ENCODE assay signal across 1 cellular context in genomic region chr20:47165376-47165865, GRCh38.
TF ChIP-seq lines count a peak whose summit lies in the region.

No MANE protein-coding gene starts in this region.

TF ChIP-seq in HepG2, 621 proteins besides CTCF, POLR2A, EP300 and RAD21 (continued from another document and continues in another):
- TF ChIP-seq ZNF407 (CRISPR knock-in tag; IDR thresholded peaks at IDR 0.05; ENCODE audit: not compliant biosample characterization), result no peak
- no peak for TF ChIP-seq STAT5B (CRISPR knock-in tag; IDR thresholded peaks at IDR 0.05)
- TF ChIP-seq ONECUT2 (CRISPR knock-in tag; IDR thresholded peaks at IDR 0.05), result no peak
- TF ChIP-seq RFX5 (IDR thresholded peaks at IDR 0.05; ENCODE audit: low read depth, low read length), result no peak
- TF ChIP-seq ZSCAN20 (CRISPR knock-in tag; IDR thresholded peaks at IDR 0.05; ENCODE audit: borderline replicate concordance), result no peak
- peak; percentile 98 for TF ChIP-seq HNF4A (CRISPR knock-in tag; IDR thresholded peaks at IDR 0.05)
- no peak for TF ChIP-seq ZNF672 (CRISPR knock-in tag; IDR thresholded peaks at IDR 0.05)
- TF ChIP-seq GLI4 (CRISPR knock-in tag; IDR thresholded peaks at IDR 0.05; ENCODE audit: borderline replicate concordance), result no peak
- no peak for TF ChIP-seq BRD4 (CRISPR knock-in tag; IDR thresholded peaks at IDR 0.05)
- 0 out of 2 replicates have a peak, but pooled peaks have one; percentile 26 for TF ChIP-seq SOX13 (IDR thresholded peaks at IDR 0.05)
- TF ChIP-seq SOX13 (CRISPR knock-in tag; conservative IDR thresholded peaks at IDR 0.05 in 1 of 2, IDR thresholded peaks at IDR 0.05 in 1 of 2), result peak in 1 of 2 experiments; percentile 60; a peak in 1 of 4 replicates
- TF ChIP-seq MIER2 (CRISPR knock-in tag; IDR thresholded peaks at IDR 0.05), result peak; percentile 79
- TF ChIP-seq MXD4 (CRISPR knock-in tag; IDR thresholded peaks at IDR 0.05), result no peak
- no peak for TF ChIP-seq ZNF883 (CRISPR knock-in tag; IDR thresholded peaks at IDR 0.05; ENCODE audit: not compliant biosample characterization)
- TF ChIP-seq THRA (CRISPR knock-in tag; IDR thresholded peaks at IDR 0.05; ENCODE audit: borderline replicate concordance), result peak; percentile 54; the same call in 1 of the 2 replicates
- TF ChIP-seq IKZF1 (IDR thresholded peaks at IDR 0.05), result no peak
- TF ChIP-seq ZBTB43 (CRISPR knock-in tag; conservative IDR thresholded peaks at IDR 0.05), result no peak
- TF ChIP-seq ZNF468 (CRISPR knock-in tag; IDR thresholded peaks at IDR 0.05), result no peak
- TF ChIP-seq FOXO1 (CRISPR knock-in tag; IDR thresholded peaks at IDR 0.05), result peak; percentile 44; the same call in 1 of the 2 replicates
- no peak for TF ChIP-seq SRSF1 (optimal IDR thresholded peaks at IDR 0.05; ENCODE audit: low read depth, low read length)
- TF ChIP-seq ZBTB7B (CRISPR knock-in tag; IDR thresholded peaks at IDR 0.05), result peak; percentile 64; the same call in 1 of the 2 replicates
- TF ChIP-seq ZNF720 (CRISPR knock-in tag; IDR thresholded peaks at IDR 0.05), result no peak
- peak; percentile 87 for TF ChIP-seq NCOR1 (IDR thresholded peaks at IDR 0.05; ENCODE audit: borderline replicate concordance, low read length)
- TF ChIP-seq ZNF616 (CRISPR knock-in tag; IDR thresholded peaks at IDR 0.05; ENCODE audit: low read depth), result no peak
- TF ChIP-seq AGO1 (IDR thresholded peaks at IDR 0.05; ENCODE audit: low read depth, low read length, poor library complexity, severe bottlenecking), result no peak
- TF ChIP-seq ZNF746 (CRISPR knock-in tag; IDR thresholded peaks at IDR 0.05), result peak; percentile 66; the same call in 1 of the 2 replicates
- TF ChIP-seq U2AF1 (optimal IDR thresholded peaks at IDR 0.05; ENCODE audit: low read depth, low read length), result no peak
- TF ChIP-seq SIX1 (CRISPR knock-in tag; IDR thresholded peaks at IDR 0.05; ENCODE audit: borderline replicate concordance), result no peak
- TF ChIP-seq FOXO4 (CRISPR knock-in tag; conservative IDR thresholded peaks at IDR 0.05), result no peak
- no peak for TF ChIP-seq KMT2B (CRISPR knock-in tag; IDR thresholded peaks at IDR 0.05)
- no peak for TF ChIP-seq ZNF280B (CRISPR knock-in tag; IDR thresholded peaks at IDR 0.05; ENCODE audit: borderline replicate concordance)
- TF ChIP-seq IRX3 (CRISPR knock-in tag; IDR thresholded peaks at IDR 0.05; ENCODE audit: borderline replicate concordance, low read depth), result no peak
- no peak for TF ChIP-seq MED13 (CRISPR knock-in tag; IDR thresholded peaks at IDR 0.05)
- no peak for TF ChIP-seq ZSCAN22 (CRISPR knock-in tag; IDR thresholded peaks at IDR 0.05)
- no peak for TF ChIP-seq E2F5 (CRISPR knock-in tag; conservative IDR thresholded peaks at IDR 0.05)
- TF ChIP-seq MEIS1 (CRISPR knock-in tag; IDR thresholded peaks at IDR 0.05; ENCODE audit: borderline replicate concordance), result peak; percentile 94; the same call in 1 of the 2 replicates
- no peak for TF ChIP-seq RBM22 (optimal IDR thresholded peaks at IDR 0.05; ENCODE audit: low read length)
- TF ChIP-seq JUNB (CRISPR knock-in tag; IDR thresholded peaks at IDR 0.05; ENCODE audit: borderline replicate concordance), result no peak
- no peak for TF ChIP-seq MBNL3 (CRISPR knock-in tag; conservative IDR thresholded peaks at IDR 0.05)
- TF ChIP-seq ZNF496 (CRISPR knock-in tag; IDR thresholded peaks at IDR 0.05; ENCODE audit: insufficient replicate concordance), result no peak
- TF ChIP-seq ATF7-NPFF (CRISPR knock-in tag; IDR thresholded peaks at IDR 0.05; ENCODE audit: low read depth), result no peak
- no peak for TF ChIP-seq KLF11 (CRISPR knock-in tag; IDR thresholded peaks at IDR 0.05)
- no peak for TF ChIP-seq CEBPB (IDR thresholded peaks at IDR 0.05; ENCODE audit: borderline replicate concordance, low read depth, low read length)
- TF ChIP-seq ZNF576 (CRISPR knock-in tag; IDR thresholded peaks at IDR 0.05), result no peak
- TF ChIP-seq TCF12 (IDR thresholded peaks at IDR 0.05), result no peak
- no peak for TF ChIP-seq TCF12 (CRISPR knock-in tag; IDR thresholded peaks at IDR 0.05)
- peak; percentile 53; the same call in 1 of the 2 replicates for TF ChIP-seq BHLHE40 (IDR thresholded peaks at IDR 0.05; ENCODE audit: low read length)
- no peak for TF ChIP-seq MED8 (CRISPR knock-in tag; IDR thresholded peaks at IDR 0.05; ENCODE audit: insufficient replicate concordance)
- no peak for TF ChIP-seq ZFAT (CRISPR knock-in tag; conservative IDR thresholded peaks at IDR 0.05)
- TF ChIP-seq ZNF503 (CRISPR knock-in tag; IDR thresholded peaks at IDR 0.05), result peak; percentile 30; the same call in 1 of the 2 replicates
- TF ChIP-seq ZNF10 (CRISPR knock-in tag; IDR thresholded peaks at IDR 0.05; ENCODE audit: borderline replicate concordance, low read depth), result no peak
- no peak for TF ChIP-seq ZIK1 (CRISPR knock-in tag; IDR thresholded peaks at IDR 0.05; ENCODE audit: borderline replicate concordance, low read depth)
- no peak for TF ChIP-seq ZNF562 (CRISPR knock-in tag; IDR thresholded peaks at IDR 0.05; ENCODE audit: borderline replicate concordance)
- TF ChIP-seq CBFB (CRISPR knock-in tag; IDR thresholded peaks at IDR 0.05), result no peak
- no peak for TF ChIP-seq SP140L (CRISPR knock-in tag; IDR thresholded peaks at IDR 0.05; ENCODE audit: borderline replicate concordance)
- TF ChIP-seq MEIS2 (CRISPR knock-in tag; IDR thresholded peaks at IDR 0.05), result peak; percentile 78; the same call in 1 of the 2 replicates
